In genomic region chr3:57164606-57165573, GRCh38 we compare ENCODE assay signal across 8 cellular contexts. TPM values are rescaled to one million over a fixed set of nuclear protein-coding genes. Genes with fewer than 3 reads are reported as not detected.
DNase-seq lines count a peak whose midpoint lies in the region; ATAC-seq and TF ChIP-seq lines count a peak whose summit lies in the region.

IL17RD (minus strand) TSS chr3:57165353; CDS start chr3:57165286, 67 bp downstream.

- no peaks in the 10 kb centered on the region for H3K79me1 ChIP-seq in IMR-90 (ENCODE audit: low read depth in 1 of 2, low read length in 2 of 2)

- no peak within 1 kb of the TSS for H2AK5ac ChIP-seq in IMR-90 (ENCODE audit: low read depth, low read length)

- no peak within 1 kb of the TSS for H4K5ac ChIP-seq in IMR-90 (ENCODE audit: low read depth, low read length)

- H2BK20ac ChIP-seq in IMR-90 (ENCODE audit: low read depth, low read length) = no peak within 1 kb of the TSS

- CTCF ChIA-PET in IMR-90 (lab: Yijun Ruan, JAX) = interaction anchor here (0.6 kb wide), 1 partner anchor 44 kb away, joined by 3 read pairs; no protein-coding TSS in a partner anchor

- peak; percentile 93 for ATAC-seq in IMR-90 (ENCODE audit: low read depth)
- peak; percentile 89 for ATAC-seq in left ventricle myocardium superior
- ATAC-seq in aorta (ENCODE audit: low FRiP score) = peak; percentile 88

- peak within 1 kb of the TSS; percentile 71 for H2AK9ac ChIP-seq in IMR-90 (replicated peaks; ENCODE audit: low read depth, low read length, poor library complexity)

- dilution Hi-C loops in IMR-90 (cut with HindIII; ENCODE audit: low sequenced_read_pairs, unreplicated experiment) = no loop called here

- peak within 1 kb of the TSS; percentile 85 for H3K4me2 ChIP-seq in IMR-90 (ENCODE audit: low read depth, low read length)

- DNase-seq in DMS53 (lab: John Stamatoyannopoulos, UW) (peak; percentile 74), DMS53 treated with DMSO at 0.1 percent for 48 hours (lab: John Stamatoyannopoulos, UW; ENCODE audit: unreplicated experiment) (no peak), IMR-90 (peak; percentile 64), SK-N-DZ (ENCODE audit: low spot score) (peak; percentile 64), amniotic epithelial cell (ENCODE audit: low read depth) (peak; percentile 50), left ventricle myocardium superior (peak; percentile 90), prostate gland (ENCODE audit: low spot score) (peak; percentile 63), aorta (peak; percentile 81 to 94)

- WGBS in IMR-90 (ENCODE audit: extremely low coverage in 2 of 2, insufficient read length in 1 of 2), 2 experiments = 3% methylated on average over 35 of the region's 100 CpGs; no CpG with 5 or more reads in 1 of the 2 experiments
- under 1% methylated on average over 34 of the region's 100 CpGs for WGBS in prostate gland
- WGBS in aorta, 2 donors = 0 to 1% methylated on average over 72 to 100 of the region's 100 CpGs

- in situ Hi-C loops in IMR-90 (cut with MboI; ENCODE audit: low sequenced_read_pairs) = loop anchor here (25.0 kb wide), 1 partner anchor 397 kb away; the partner anchor contains the start of gene PDE12

- H3K23ac ChIP-seq in IMR-90 (ENCODE audit: low read depth, low read length) = peak within 1 kb of the TSS; percentile 42

- no peak within 1 kb of the TSS for H3K18ac ChIP-seq in IMR-90 (ENCODE audit: low read depth, low read length)

- TF ChIP-seq CTCF in IMR-90 (conservative IDR thresholded peaks at IDR 0.05; ENCODE audit: low read depth, low read length) (no peak), prostate gland (IDR thresholded peaks at IDR 0.05) (peak in 1 of 4 experiments; percentile 15)

- TF ChIP-seq RAD21 in IMR-90 (IDR thresholded peaks at IDR 0.05; ENCODE audit: low read length) = no peak

- TF ChIP-seq POLR2A in IMR-90 (IDR thresholded peaks at IDR 0.05; ENCODE audit: low read depth, low read length) = no peak
- TF ChIP-seq POLR2A in prostate gland (IDR thresholded peaks at IDR 0.05) = no peak

- peak within 1 kb of the TSS; percentile 90 for H3K4me3 ChIP-seq in IMR-90 (ENCODE audit: insufficient read depth, low read depth, low read length)
- H3K4me3 ChIP-seq in prostate gland = peak within 1 kb of the TSS; percentile 60 to 61
- H3K4me3 ChIP-seq in aorta (ENCODE audit: low read length in 2 of 2) = peak within 1 kb of the TSS; percentile 79 to 93

- H2BK5ac ChIP-seq in IMR-90 (ENCODE audit: low read depth, low read length, poor library complexity, severe bottlenecking) = no peak within 1 kb of the TSS

- no peak within 1 kb of the TSS for H3K14ac ChIP-seq in IMR-90 (replicated peaks; ENCODE audit: low read depth, low read length)

- H2BK15ac ChIP-seq in IMR-90 (ENCODE audit: low read depth, low read length) = no peak within 1 kb of the TSS

- POLR2A ChIA-PET in IMR-90 (lab: Charles Lee; ENCODE audit: unreplicated experiment) = no interaction called here

- H3K27ac ChIP-seq in IMR-90 (ENCODE audit: insufficient read depth, low read length) (no peak within 1 kb of the TSS; the same call in 1 of the 2 replicates), prostate gland (peak within 1 kb of the TSS; percentile 6 to 59), aorta (ENCODE audit: low read depth in 1 of 2, low read length in 2 of 2) (no peak within 1 kb of the TSS)

- H3K36me3 ChIP-seq in IMR-90 (ENCODE audit: control insufficient read depth, insufficient read depth, low read length) (no peaks in the 10 kb centered on the region), prostate gland (no peaks in the 10 kb centered on the region), aorta (ENCODE audit: control insufficient read depth in 1 of 2, insufficient read depth in 2 of 2, low read length in 1 of 2) (no peaks in the 10 kb centered on the region)

- no TSS peak for BruUV-seq in IMR-90 (replicated peaks; lab: Mats Ljungman, UMichigan)

- H3K56ac ChIP-seq in IMR-90 (ENCODE audit: extremely low read depth, insufficient read depth, low read length) = no peak within 1 kb of the TSS

- intact Hi-C loops in IMR-90 (cut with micrococcal nuclease) = loop anchor here (5.0 kb wide), 1 partner anchor 158 kb away; no protein-coding TSS in a partner anchor
- intact Hi-C loops in left ventricle myocardium superior (cut with micrococcal nuclease) = no loop called here
- intact Hi-C loops in prostate gland (cut with DNase I) = loop anchor here (5.0 kb wide), 1 partner anchor 63 kb away; no protein-coding TSS in a partner anchor
- intact Hi-C loops in aorta (cut with DNase I) = loop anchor here (2.0 to 10.0 kb wide), 6 partner anchors 62 to 690 kb away; partner anchors contain the start of genes APPL1 (in 2 of the 2) and PDE12 (in 1 of the 2)

- H3K9ac ChIP-seq in IMR-90 (ENCODE audit: low read depth, low read length) = peak within 1 kb of the TSS; percentile 60

- no peak within 1 kb of the TSS for H3K4ac ChIP-seq in IMR-90 (ENCODE audit: low read depth, low read length)

- peak within 1 kb of the TSS; percentile 97 for H2AFZ ChIP-seq in IMR-90 (replicated peaks; ENCODE audit: low read length, poor library complexity)

- peaks cover 6% of the 10 kb centered on the region; the same call in 1 of the 2 replicates for H3K4me1 ChIP-seq in IMR-90 (ENCODE audit: control insufficient read depth, insufficient read depth, low read length)
- peaks cover 9% of the 10 kb centered on the region for H3K4me1 ChIP-seq in prostate gland (replicated peaks)
- H3K4me1 ChIP-seq in aorta (ENCODE audit: control insufficient read depth in 1 of 2, insufficient read depth in 2 of 2, low read length in 2 of 2) = no peaks in the 10 kb centered on the region

- no peaks in the 10 kb centered on the region; the same call in 1 of the 2 replicates for H4K20me1 ChIP-seq in IMR-90 (ENCODE audit: insufficient read depth, low read length)

- no peak within 1 kb of the TSS for H4K8ac ChIP-seq in IMR-90 (ENCODE audit: low read depth in 2 of 2, low read length in 2 of 2)

- no peaks in the 10 kb centered on the region for H3K9me3 ChIP-seq in IMR-90 (ENCODE audit: control insufficient read depth, insufficient read depth, low read length)
- no peaks in the 10 kb centered on the region for H3K9me3 ChIP-seq in prostate gland
- no peaks in the 10 kb centered on the region for H3K9me3 ChIP-seq in aorta (ENCODE audit: control insufficient read depth, low read length)

- no peak within 1 kb of the TSS for H2BK120ac ChIP-seq in IMR-90 (ENCODE audit: low read depth, low read length)

- no peaks in the 10 kb centered on the region for H3K9me1 ChIP-seq in IMR-90 (ENCODE audit: insufficient read depth, low read length)

- H3K27me3 ChIP-seq in IMR-90 (ENCODE audit: control insufficient read depth, insufficient read depth, low read length) (peaks cover 40% of the 10 kb centered on the region), prostate gland (replicated peaks; ENCODE audit: insufficient read depth) (no peaks in the 10 kb centered on the region), aorta (ENCODE audit: control insufficient read depth in 1 of 2, insufficient read depth in 2 of 2, low read length in 1 of 2) (no peaks in the 10 kb centered on the region)

- no peak within 1 kb of the TSS for H4K91ac ChIP-seq in IMR-90 (ENCODE audit: insufficient read depth, low read depth, low read length)

TF ChIP-seq in IMR-90, 13 proteins besides CTCF, POLR2A, EP300 and RAD21:
- no peak for TF ChIP-seq USF2 (IDR thresholded peaks at IDR 0.05; ENCODE audit: low read depth, low read length)
- no peak for TF ChIP-seq RCOR1 (IDR thresholded peaks at IDR 0.05; ENCODE audit: insufficient replicate concordance, low read length)
- no peak for TF ChIP-seq SMC3 (IDR thresholded peaks at IDR 0.05; ENCODE audit: low read depth, low read length)
- no peak for TF ChIP-seq BHLHE40 (IDR thresholded peaks at IDR 0.05; ENCODE audit: low read depth, low read length)
- no peak for TF ChIP-seq RFX5 (IDR thresholded peaks at IDR 0.05; ENCODE audit: low read depth, low read length)

RNA-seq across cellular contexts. Expression of gene IL17RD, which starts in this region (rescaled TPM):
- 0.72 and 0.83 TPM in 2 replicates for total RNA-seq in IMR-90 (2012; rRNA removed)
- 0.92 TPM in 2 replicates for polyA plus RNA-seq in IMR-90 (2012; rRNA removed)
- polyA plus RNA-seq in IMR-90 (2012; cell fraction: cytosol; rRNA removed) = 0.16 and 0.90 TPM in 2 replicates
- 0.71 and 0.77 TPM in 2 replicates for polyA plus RNA-seq in IMR-90 (2012; cell fraction: nucleus; rRNA removed; ENCODE audit: low replicate concordance)
- 3.6 and 4.4 TPM in 2 replicates for polyA plus RNA-seq in SK-N-DZ (2014; cell fraction: cytosol; rRNA removed)
- 3.4 and 4.4 TPM in 2 replicates for polyA plus RNA-seq in SK-N-DZ (2014; cell fraction: nucleus; rRNA removed)
- total RNA-seq in left ventricle myocardium superior = 4.4 TPM
- 10 to 100 TPM in 1 of 2 donors, 1 to 10 TPM in 1; 8.3 to 19.9 TPM for total RNA-seq in prostate gland
- total RNA-seq in aorta = 10 to 100 TPM in 1 of 2 donors, 1 to 10 TPM in 1; 4.3 to 17.0 TPM
- polyA plus RNA-seq in aorta = under 1 TPM; 0.63 to 0.64 TPM

Comparison
In these comparisons a context has a peak if more than half of its experiments do, and no peak if none do; other contexts are left out.
1. Peak in DNase-seq, ATAC-seq, H3K4me3 ChIP-seq, H3K9ac ChIP-seq and H3K4me2 ChIP-seq in IMR-90; RNA of the gene not detected or under 1 TPM.
2. H3K27ac ChIP-seq: peak in prostate gland (2 of 2); none in IMR-90 (single experiment) and aorta (0 of 2).
3. Peak in every context shown above with its lines, with median percentiles within 50 percentile points of each other: ATAC-seq and H3K4me3 ChIP-seq.